Comparison of ENCODE assay signal across 22 cellular contexts in the genomic region with DNA sequence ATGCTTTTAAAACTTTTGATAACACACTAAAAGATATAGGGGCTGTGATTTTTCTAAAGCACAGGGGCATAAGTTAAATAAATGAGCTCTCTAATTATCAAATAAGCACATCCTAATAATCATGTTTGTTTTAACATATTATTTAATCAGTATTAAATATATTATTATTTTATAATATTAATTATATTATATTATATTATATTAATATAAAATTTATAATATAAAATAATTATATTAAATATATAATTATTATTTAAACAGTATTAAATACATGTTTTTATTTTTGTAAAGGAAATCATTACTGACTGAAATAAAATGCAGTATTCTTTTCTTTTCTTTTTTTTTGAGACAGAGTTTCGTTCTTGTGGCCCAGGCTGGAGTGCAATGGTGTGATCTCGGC.
"Had no signal": no experiment of that assay in that cellular context is flagged by ENCODE, and none has a peak within 500 bp of the region (broad histone marks: within the 10 kb centered on the region; RNA-seq: fewer than 3 reads in every experiment).

No MANE protein-coding gene starts in this region.

- H3K4me3 Mint-ChIP-seq: activated naive CD4-positive, alpha-beta T cell treated with anti-CD3 and anti-CD28 coated beads, Interleukin-2, amount 50 U/mL, for 24 hours; memory B cell had no signal

- H3K36me3 ChIP-seq: adrenal gland, tibial nerve, vagina had no signal

- H3K36me3 Mint-ChIP-seq: activated naive CD4-positive, alpha-beta T cell treated with anti-CD3 and anti-CD28 coated beads, Interleukin-2, amount 50 U/mL, for 24 hours; naive thymus-derived CD4-positive, alpha-beta T cell had no signal

- H3K27ac ChIP-seq: adrenal gland, dorsolateral prefrontal cortex, tibial nerve, vagina had no signal

- ATAC-seq: activated CD4-positive, CD25-positive, alpha-beta regulatory T cell treated with anti-CD3 and anti-CD28 coated beads, Interleukin-2, amount 50 U/mL, for 24 hours; left ventricle myocardium superior; mucosa of descending colon; naive thymus-derived CD4-positive, alpha-beta T cell had no signal

- H3K27me3 ChIP-seq: dorsolateral prefrontal cortex, tibial nerve, vagina had no signal

- H3K9me3 ChIP-seq: adrenal gland, mucosa of descending colon, tibial nerve, vagina had no signal

- H3K4me3 ChIP-seq: adrenal gland, dorsolateral prefrontal cortex, mucosa of descending colon, tibial nerve, vagina had no signal

- H3K4me1 ChIP-seq: adrenal gland, tibial nerve, vagina had no signal

- DNase-seq: activated CD4-positive, alpha-beta T cell treated with anti-CD3 and anti-CD28 coated beads, Interleukin-2, amount 50 U/mL, for 4 hours; activated effector memory CD4-positive, alpha-beta T cell treated with anti-CD3 and anti-CD28 coated beads, Interleukin-2, amount 50 U/mL, for 16 hours; activated T-cell treated with anti-CD3 and anti-CD28 coated beads, Interleukin-2, amount 50 U/mL, for 24 hours; adrenal gland; dorsolateral prefrontal cortex; foreskin fibroblast; glutamatergic neuron; hypothalamus; kidney glomerular epithelial cell; left ventricle myocardium superior; mucosa of descending colon; naive thymus-derived CD4-positive, alpha-beta T cell; posterior cingulate gyrus; retina; stimulated activated CD4-positive, alpha-beta T cell treated with anti-CD3 and anti-CD28 coated beads, Interleukin-15, amount 100 ng/mL, for 24 hours; stimulated activated CD4-positive, alpha-beta T cell treated with anti-CD3 and anti-CD28 coated beads, Interleukin-4, amount 100 ng/mL, for 1 hour; stimulated activated naive CD4-positive, alpha-beta T cell had no signal

- H3K27ac Mint-ChIP-seq: activated naive CD4-positive, alpha-beta T cell treated with anti-CD3 and anti-CD28 coated beads, Interleukin-2, amount 50 U/mL, for 24 hours; memory B cell had no signal

- H3K9me3 Mint-ChIP-seq: activated naive CD4-positive, alpha-beta T cell treated with anti-CD3 and anti-CD28 coated beads, Interleukin-2, amount 50 U/mL, for 24 hours; activated T-cell treated with anti-CD3 and anti-CD28 coated beads, Interleukin-2, amount 50 U/mL, for 24 hours had no signal
